Comparison of ENCODE assay signal across 20 cellular contexts in the genomic region with DNA sequence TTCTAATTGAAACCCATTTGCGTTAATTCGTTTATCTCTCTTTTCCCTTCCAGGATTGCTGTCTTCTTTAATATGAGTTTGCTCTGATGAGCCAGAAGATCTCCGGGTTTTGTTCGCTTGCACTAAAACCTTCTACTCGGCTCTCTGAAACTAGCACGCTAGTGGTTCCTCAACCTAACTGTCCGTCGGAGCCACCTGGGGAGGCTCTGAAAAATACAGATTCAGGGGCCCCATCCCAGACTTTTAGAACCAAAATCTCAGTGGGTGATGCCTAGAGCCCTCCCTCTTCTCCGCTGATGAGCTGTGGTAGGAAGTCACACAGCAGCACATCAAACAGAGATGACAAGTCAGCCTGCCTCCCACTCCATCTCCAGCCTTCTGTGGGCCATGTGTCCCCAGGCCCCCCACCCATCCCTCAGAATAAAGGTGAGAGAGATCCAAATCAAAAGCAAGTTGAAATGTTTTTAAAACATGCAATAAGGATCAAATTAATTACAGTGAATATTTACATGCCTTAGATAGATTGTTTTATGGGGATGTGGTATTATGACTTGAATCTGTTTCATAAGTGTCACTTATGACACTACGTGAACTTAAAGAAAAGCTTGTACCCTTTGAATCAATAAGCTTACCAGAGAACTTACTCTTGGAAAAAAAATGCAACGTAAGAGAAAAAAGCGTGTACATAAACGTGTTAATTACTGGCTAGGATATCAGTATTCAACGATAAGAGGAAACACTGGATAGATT. TPM values are rescaled to one million over a fixed set of nuclear protein-coding genes. Genes with fewer than 3 reads are reported as not detected.
DNase-seq lines count a peak whose midpoint lies in the region; ATAC-seq and TF ChIP-seq lines count a peak whose summit lies in the region.
"Had no signal": no experiment of that assay in that cellular context is flagged by ENCODE, and none has a peak within 500 bp of the region (broad histone marks: within the 10 kb centered on the region; RNA-seq: fewer than 3 reads in every experiment).

No MANE protein-coding gene starts in this region.

- no peaks in the 10 kb centered on the region for H3K36me3 Mint-ChIP-seq in endodermal cell (ENCODE audit: low read depth)
- H3K36me3 Mint-ChIP-seq: CD8-positive, alpha-beta T cell had no signal

- no peak for TF ChIP-seq POLR2A in vagina (IDR thresholded peaks at IDR 0.05)

- H3K27ac ChIP-seq in right cardiac atrium (ENCODE audit: low read length) = peak overlapping the region; percentile 96
- H3K27ac ChIP-seq in coronary artery = peak overlapping the region in 1 of 2 donors; percentile 50
- peak overlapping the region; percentile 25 for H3K27ac ChIP-seq in vagina
- no peak overlapping the region for H3K27ac ChIP-seq in endodermal cell (ENCODE audit: low read depth, low read length)

- H3K4me1 Mint-ChIP-seq in endodermal cell = no peaks in the 10 kb centered on the region

- no peak for DNase-seq in right cardiac atrium
- DNase-seq in cardiac septum (ENCODE audit: low spot score) = no peak
- DNase-seq in coronary artery (ENCODE audit: low spot score) = peak; percentile 58
- peak; percentile 27 for DNase-seq in sciatic nerve (ENCODE audit: low spot score)
- DNase-seq in vagina (ENCODE audit: extremely low spot score in 2 of 2) = peak in 1 of 2 donors; percentile 70
- DNase-seq in endodermal cell = no peak
- no peak for DNase-seq in RKO (ENCODE audit: low spot score)
- DNase-seq in NCI-H1930 (lab: John Stamatoyannopoulos, UW) = no peak
- DNase-seq: cerebellar nuclear complex; left lung; MM.1S; naive B cell; NCI-H187; SIG-M5; stimulated activated CD4-positive, alpha-beta T cell treated with anti-CD3 and anti-CD28 coated beads, Interleukin-15, amount 100 ng/mL, for 24 hours; stimulated activated naive CD4-positive, alpha-beta T cell treated with Interleukin-2 at 50 U/mL for 16 hours had no signal

- H3K27me3 ChIP-seq in right cardiac atrium (ENCODE audit: control insufficient read depth, insufficient read depth) = no peaks in the 10 kb centered on the region
- H3K27me3 ChIP-seq in vagina = no peaks in the 10 kb centered on the region
- H3K27me3 ChIP-seq in endodermal cell (ENCODE audit: control insufficient read depth, insufficient read depth, low read length, poor library complexity, severe bottlenecking) = no peaks in the 10 kb centered on the region
- H3K27me3 ChIP-seq: left lung had no signal

- H3K36me3 ChIP-seq in vagina = no peaks in the 10 kb centered on the region
- H3K36me3 ChIP-seq in endodermal cell (ENCODE audit: control insufficient read depth, insufficient read depth, low read length) = no peaks in the 10 kb centered on the region
- H3K36me3 ChIP-seq: left lung had no signal

- H3K9me3 Mint-ChIP-seq in endodermal cell = peaks cover 31% of the 10 kb centered on the region

- H3K9ac ChIP-seq in endodermal cell (ENCODE audit: extremely low read depth, low read length, poor library complexity, severe bottlenecking) = no peak overlapping the region

- no peak for TF ChIP-seq CTCF in coronary artery (IDR thresholded peaks at IDR 0.05)
- no peak for TF ChIP-seq CTCF in vagina (IDR thresholded peaks at IDR 0.05)
- no peak for TF ChIP-seq CTCF in endodermal cell (conservative IDR thresholded peaks at IDR 0.05)

- H3K4me3 ChIP-seq in right cardiac atrium (ENCODE audit: low read length) (no peak overlapping the region), coronary artery (no peak overlapping the region), vagina (peak overlapping the region in 1 of 2 donors; percentile 2), endodermal cell (ENCODE audit: low read length) (no peak overlapping the region)
- H3K4me3 ChIP-seq: left lung had no signal

- peaks cover 10% of the 10 kb centered on the region for H3K4me1 ChIP-seq in right cardiac atrium (ENCODE audit: control insufficient read depth, insufficient read depth, low read length)
- peaks cover 23% of the 10 kb centered on the region for H3K4me1 ChIP-seq in vagina
- H3K4me1 ChIP-seq in endodermal cell (ENCODE audit: control insufficient read depth, insufficient read depth, low read length) = no peaks in the 10 kb centered on the region

- H3K4me3 Mint-ChIP-seq in endodermal cell = no peak overlapping the region
- H3K4me3 Mint-ChIP-seq: CD8-positive, alpha-beta T cell; naive B cell had no signal

- 59% methylated on average over 14 of the region's 14 CpGs for WGBS in right cardiac atrium
- WGBS in endodermal cell (ENCODE audit: insufficient coverage in 1 of 2, insufficient read length in 1 of 2), 2 experiments = 95% methylated on average over 14 of the region's 14 CpGs

- intact Hi-C loops in right cardiac atrium (cut with DNase I) = no loop called here
- intact Hi-C loops in cardiac septum (cut with DNase I) = no loop called here
- intact Hi-C loops in sciatic nerve (cut with DNase I) = no loop called here
- intact Hi-C loops in vagina (cut with DNase I) = no loop called here

- H3K27me3 Mint-ChIP-seq in endodermal cell (ENCODE audit: insufficient read depth) = peaks cover 3% of the 10 kb centered on the region

- H3K9me3 ChIP-seq in right cardiac atrium (ENCODE audit: control insufficient read depth, low read length) (peaks cover 2% of the 10 kb centered on the region), vagina (no peaks in the 10 kb centered on the region), endodermal cell (ENCODE audit: control insufficient read depth, low read length) (peaks cover 9% of the 10 kb centered on the region)

- ATAC-seq in right cardiac atrium (no peak), sciatic nerve (no peak)
- ATAC-seq: CD8-positive, alpha-beta T cell had no signal

- H3K27ac Mint-ChIP-seq in endodermal cell = no peak overlapping the region
- H3K27ac Mint-ChIP-seq: activated T-helper 2 cell treated with anti-CD3 and anti-CD28 coated beads, Interferon-gamma antibody, Interleukin-2, Interleukin-4, amounts not matched to agents 10 μg/mL and 5 μg/mL and 100 μg/mL, durations not matched to agents 14 hours and 24 hours and 36 hours; CD8-positive, alpha-beta T cell; naive B cell had no signal

RNA-seq across cellular contexts. Expression of a gene that starts 16.4 kb away (rescaled TPM):
- not detected for total RNA-seq in right cardiac atrium
- polyA plus RNA-seq in right cardiac atrium = 0.72 TPM
- total RNA-seq in cardiac septum = not detected
- total RNA-seq in sciatic nerve = not detected
- total RNA-seq in vagina = not detected
- total RNA-seq in endodermal cell = not detected
- not detected for polyA plus RNA-seq in endodermal cell (2013, experiment 1 of 2)
- not detected for polyA plus RNA-seq in endodermal cell (2013, experiment 2 of 2)
- total RNA-seq: activated T-helper 2 cell treated with anti-CD3 and anti-CD28 coated beads, Interferon-gamma antibody, Interleukin-2, Interleukin-4, amounts not matched to agents 10 μg/mL and 5 μg/mL and 100 μg/mL, durations not matched to agents 14 hours and 24 hours and 36 hours; CD8-positive, alpha-beta T cell; Daoy; fibroblast of villous mesenchyme; left lung had no signal

RNA-seq across cellular contexts. Expression of a gene that starts 20.7 kb away (rescaled TPM):
- 1 to 10 TPM; 1.4 to 6.0 (median 3.0) TPM for total RNA-seq in right cardiac atrium
- 1.7 TPM for polyA plus RNA-seq in right cardiac atrium
- total RNA-seq in cardiac septum = 5.3 TPM
- 16.1 TPM for total RNA-seq in sciatic nerve
- 1.7 TPM for total RNA-seq in vagina
- total RNA-seq in endodermal cell = not detected
- not detected for polyA plus RNA-seq in endodermal cell (2013, experiment 1 of 2)
- not detected for polyA plus RNA-seq in endodermal cell (2013, experiment 2 of 2)
- total RNA-seq: activated T-helper 2 cell treated with anti-CD3 and anti-CD28 coated beads, Interferon-gamma antibody, Interleukin-2, Interleukin-4, amounts not matched to agents 10 μg/mL and 5 μg/mL and 100 μg/mL, durations not matched to agents 14 hours and 24 hours and 36 hours; Daoy; fibroblast of villous mesenchyme had no signal

Comparison
In these comparisons a context has a peak if more than half of its experiments do, and no peak if none do; other contexts are left out.
1. DNase-seq: peak in coronary artery (single experiment) and sciatic nerve (single experiment); none in right cardiac atrium (0 of 3), cardiac septum (single experiment), endodermal cell (single experiment), RKO (single experiment) and NCI-H1930 (0 of 2).